In the genomic region with DNA sequence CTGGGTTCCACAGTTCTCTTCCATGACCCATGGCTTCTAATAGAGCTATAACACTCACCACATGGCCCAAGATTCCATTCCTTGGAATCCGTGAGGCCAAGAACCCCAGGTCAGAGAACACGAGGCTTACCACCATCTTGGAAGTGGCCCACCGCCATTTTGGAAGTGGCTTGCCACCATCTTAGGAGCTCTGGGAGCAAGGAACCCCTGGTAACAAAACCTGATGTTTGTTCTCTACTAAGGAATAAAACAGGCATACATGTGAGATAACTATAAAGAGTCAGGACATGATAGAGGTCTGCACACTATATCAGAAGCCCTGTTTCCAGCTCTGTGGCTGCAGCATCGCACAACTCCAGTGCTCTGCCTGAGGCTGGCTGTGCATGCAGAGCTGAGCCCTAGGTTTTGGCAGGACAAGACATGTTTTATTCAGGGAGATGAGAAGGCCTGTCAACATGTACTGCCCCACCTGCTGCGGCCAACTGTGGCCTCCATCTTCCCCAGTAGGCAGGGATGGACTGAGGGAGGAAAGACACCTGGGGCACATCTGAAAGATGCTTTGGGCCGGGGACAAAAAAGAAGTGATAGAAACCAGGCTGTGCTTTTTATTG, we compare ENCODE assay signal across 29 cellular contexts.
"Had no signal": no experiment of that assay in that cellular context is flagged by ENCODE, and none has a peak within 500 bp of the region (broad histone marks: within the 10 kb centered on the region; RNA-seq: fewer than 3 reads in every experiment).

No MANE protein-coding gene starts in this region.

- H3K9me3 Mint-ChIP-seq: activated CD4-positive, alpha-beta T cell treated with anti-CD3 and anti-CD28 coated beads, Interleukin-2, amount 10 ng/mL, durations not matched to agents 24 days and 14 days; activated naive CD4-positive, alpha-beta T cell treated with anti-CD3 and anti-CD28 coated beads, Interleukin-2, amount 50 U/mL, for 24 hours; activated naive CD8-positive, alpha-beta T cell treated with anti-CD3 and anti-CD28 coated beads, Interleukin-2, amount 10 ng/mL, durations not matched to agents 7 days and 5 days; activated T-cell treated with anti-CD3 and anti-CD28 coated beads, Interleukin-2, amount 50 U/mL, for 24 hours; activated T-helper 2 cell treated with anti-CD3 and anti-CD28 coated beads, Interferon-gamma antibody, Interleukin-2, Interleukin-4, amounts not matched to agents 10 μg/mL and 5 μg/mL and 100 μg/mL, durations not matched to agents 14 hours and 24 hours and 36 hours had no signal

- ATAC-seq: activated CD8-positive, alpha-beta T cell treated with anti-CD3 and anti-CD28 coated beads, Interleukin-2, amount 10 ng/mL, durations not matched to agents 7 days and 5 days; Right ventricle myocardium inferior had no signal

- H3K9me3 ChIP-seq: ascending aorta, MG63, Peyer's patch had no signal

- H3K36me3 Mint-ChIP-seq: activated naive CD4-positive, alpha-beta T cell treated with anti-CD3 and anti-CD28 coated beads, Interleukin-2, amount 50 U/mL, for 24 hours; activated naive CD8-positive, alpha-beta T cell treated with anti-CD3 and anti-CD28 coated beads, Interleukin-2, amount 10 ng/mL, durations not matched to agents 7 days and 5 days had no signal

- H3K36me3 ChIP-seq: ascending aorta, MG63, Peyer's patch, WERI-Rb-1 had no signal

- H3K4me1 ChIP-seq: ascending aorta, Peyer's patch had no signal

- DNase-seq: activated CD4-positive, alpha-beta T cell treated with anti-CD3 and anti-CD28 coated beads, Interleukin-2, amount 10 ng/mL, durations not matched to agents 24 days and 14 days; activated CD4-positive, alpha-beta T cell treated with anti-CD3 and anti-CD28 coated beads, Interleukin-2, amount 50 U/mL, for 4 hours; activated CD4-positive, CD25-positive, alpha-beta regulatory T cell; activated CD8-positive, alpha-beta T cell treated with anti-CD3 and anti-CD28 coated beads, Interleukin-2, amount 10 ng/mL, durations not matched to agents 7 days and 5 days; activated gamma-delta T cell; activated naive CD4-positive, alpha-beta T cell treated with Interleukin-2 at 50 U/mL for 16 hours; activated naive CD8-positive, alpha-beta T cell treated with anti-CD3 and anti-CD28 coated beads, Interleukin-2, amount 10 ng/mL, durations not matched to agents 7 days and 5 days; activated T-cell treated with anti-CD3 and anti-CD28 coated beads, Interleukin-2, amount 50 U/mL, for 24 hours; amygdala; Karpas-422; KBM-7; MG63; NCI-H1048; NCI-H1105 treated with DMSO at 0.1 percent for 48 hours; NCI-H1436; NCI-H1694 treated with DMSO at 0.1 percent for 48 hours; NCI-H2029; NCI-H345; NCI-H524 treated with DMSO at 0.1 percent for 48 hours; NK-92 treated with Interleukin-12 subunit alpha and Interleukin-12 subunit beta, amount 100 ng/mL, for 24 hours; Peyer's patch; RPMI8226; SIG-M5; T1000; WERI-Rb-1 had no signal

- H3K4me3 Mint-ChIP-seq: activated CD4-positive, alpha-beta T cell treated with anti-CD3 and anti-CD28 coated beads, Interleukin-2, amount 10 ng/mL, durations not matched to agents 24 days and 14 days; activated CD8-positive, alpha-beta T cell treated with anti-CD3 and anti-CD28 coated beads, Interleukin-2, amount 10 ng/mL, durations not matched to agents 7 days and 5 days; activated naive CD4-positive, alpha-beta T cell treated with anti-CD3 and anti-CD28 coated beads, Interleukin-2, amount 50 U/mL, for 24 hours; activated naive CD8-positive, alpha-beta T cell treated with anti-CD3 and anti-CD28 coated beads, Interleukin-2, amount 10 ng/mL, durations not matched to agents 7 days and 5 days; activated T-cell treated with anti-CD3 and anti-CD28 coated beads, Interleukin-2, amount 50 U/mL, for 24 hours had no signal

- H3K27ac ChIP-seq: ascending aorta, Peyer's patch, WERI-Rb-1 had no signal

- H3K27me3 ChIP-seq: ascending aorta, MG63, Peyer's patch had no signal

- H3K27ac Mint-ChIP-seq: activated CD4-positive, alpha-beta T cell treated with anti-CD3 and anti-CD28 coated beads, Interleukin-2, amount 10 ng/mL, durations not matched to agents 24 days and 14 days; activated CD8-positive, alpha-beta T cell treated with anti-CD3 and anti-CD28 coated beads, Interleukin-2, amount 10 ng/mL, durations not matched to agents 7 days and 5 days; activated naive CD4-positive, alpha-beta T cell treated with anti-CD3 and anti-CD28 coated beads, Interleukin-2, amount 50 U/mL, for 24 hours; activated naive CD8-positive, alpha-beta T cell treated with anti-CD3 and anti-CD28 coated beads, Interleukin-2, amount 10 ng/mL, durations not matched to agents 7 days and 5 days; activated T-cell treated with anti-CD3 and anti-CD28 coated beads, Interleukin-2, amount 50 U/mL, for 24 hours; activated T-helper 2 cell treated with anti-CD3 and anti-CD28 coated beads, Interferon-gamma antibody, Interleukin-2, Interleukin-4, amounts not matched to agents 10 μg/mL and 5 μg/mL and 100 μg/mL, durations not matched to agents 14 hours and 24 hours and 36 hours had no signal

- H3K27me3 Mint-ChIP-seq: activated CD4-positive, alpha-beta T cell treated with anti-CD3 and anti-CD28 coated beads, Interleukin-2, amount 10 ng/mL, durations not matched to agents 24 days and 14 days; activated naive CD4-positive, alpha-beta T cell treated with anti-CD3 and anti-CD28 coated beads, Interleukin-2, amount 50 U/mL, for 24 hours; activated naive CD8-positive, alpha-beta T cell treated with anti-CD3 and anti-CD28 coated beads, Interleukin-2, amount 10 ng/mL, durations not matched to agents 7 days and 5 days; activated T-cell treated with anti-CD3 and anti-CD28 coated beads, Interleukin-2, amount 50 U/mL, for 24 hours had no signal

- H3K4me3 ChIP-seq: ascending aorta, MG63, Peyer's patch had no signal

- H3K4me1 Mint-ChIP-seq: activated CD4-positive, alpha-beta T cell treated with anti-CD3 and anti-CD28 coated beads, Interleukin-2, amount 10 ng/mL, durations not matched to agents 24 days and 14 days; activated naive CD4-positive, alpha-beta T cell treated with anti-CD3 and anti-CD28 coated beads, Interleukin-2, amount 50 U/mL, for 24 hours; activated naive CD8-positive, alpha-beta T cell treated with anti-CD3 and anti-CD28 coated beads, Interleukin-2, amount 10 ng/mL, durations not matched to agents 7 days and 5 days had no signal
